8 cellular contexts compared by ENCODE assay signal in the genomic region with DNA sequence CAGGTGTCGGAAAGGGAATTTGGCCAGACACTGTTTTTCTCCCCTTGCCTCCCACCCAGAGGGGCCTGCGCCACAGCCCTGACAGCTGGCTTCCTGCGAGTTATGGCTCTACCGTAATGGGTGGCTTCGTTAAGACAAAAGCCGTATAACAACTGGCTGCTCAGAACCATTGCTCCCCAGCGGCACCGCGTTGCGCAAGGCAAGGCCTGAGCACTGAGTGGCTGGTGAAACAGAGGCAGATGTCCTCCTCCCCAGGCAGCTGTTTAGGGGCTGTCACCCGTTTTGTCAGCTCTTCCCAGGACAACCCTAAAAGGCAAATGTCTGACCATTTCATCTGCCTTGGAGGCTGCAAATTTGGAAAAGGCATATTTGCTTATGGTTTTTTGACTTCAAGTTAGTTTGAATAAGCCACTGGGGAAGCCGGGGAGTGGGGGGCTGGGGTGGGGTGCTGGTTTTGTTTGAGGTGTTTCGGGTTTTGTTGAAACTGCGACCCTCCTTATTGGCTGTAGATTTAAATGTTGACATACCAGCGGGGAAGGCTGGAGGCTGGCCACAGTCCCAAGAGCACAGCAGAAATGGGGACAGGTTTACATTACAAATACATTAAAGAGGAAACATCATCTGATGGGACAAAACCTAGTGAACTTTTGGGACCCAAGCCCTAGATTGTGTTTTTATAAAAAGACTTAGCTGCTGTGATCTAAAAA. TPM values are rescaled to one million over a fixed set of nuclear protein-coding genes. Genes with fewer than 3 reads are reported as not detected.
DNase-seq lines count a peak whose midpoint lies in the region; ATAC-seq, FAIRE-seq and TF ChIP-seq lines count a peak whose summit lies in the region.

No MANE protein-coding gene starts in this region.

- H3K36me3 Mint-ChIP-seq in activated CD8-positive, alpha-beta T cell treated with anti-CD3 and anti-CD28 coated beads, Interleukin-2, amount 10 ng/mL, durations not matched to agents 7 days and 5 days (ENCODE audit: low read depth): peaks cover 37% of the 10 kb centered on the region

- CTCF ChIA-PET in activated CD8-positive, alpha-beta T cell treated with anti-CD3 and anti-CD28 coated beads, Interleukin-2, amount 10 ng/mL, durations not matched to agents 7 days and 5 days (lab: Charles Lee): interaction anchor here (0.7 to 3.1 kb wide), 12 partner anchors 10 to 251 kb away, joined by 3 to 14 read pairs (median 5); no protein-coding TSS in a partner anchor

- intact Hi-C loops in left ventricle myocardium inferior (cut with micrococcal nuclease): no loop called here

- DNase-seq in BE2C (peak; percentile 39), MV-4-11 (lab: John Stamatoyannopoulos, UW) (peak; percentile 83), left ventricle myocardium inferior (peak; percentile 62), NCI-H446 (lab: John Stamatoyannopoulos, UW) (no peak), H54 (ENCODE audit: insufficient read length, low spot score) (no peak)
- peak; percentile 73 for DNase-seq in activated CD8-positive, alpha-beta T cell treated with anti-CD3 and anti-CD28 coated beads, Interleukin-2, amount 10 ng/mL, durations not matched to agents 7 days and 5 days
- DNase-seq in stimulated activated CD4-positive, alpha-beta T cell treated with anti-CD3 and anti-CD28 coated beads, Interleukin-12 subunit alpha, Interleukin-12 subunit beta, amount 100 ng/mL, for 4 hours: peak; percentile 46

- H3K4me1 ChIP-seq in BE2C (peaks cover 5% of the 10 kb centered on the region), left ventricle myocardium inferior (peaks cover 42% of the 10 kb centered on the region)

- H3K27ac ChIP-seq in left ventricle myocardium inferior (replicated peaks): peak overlapping the region; percentile 89

- peak overlapping the region; percentile 97 for H3K4me3 Mint-ChIP-seq in activated CD8-positive, alpha-beta T cell treated with anti-CD3 and anti-CD28 coated beads, Interleukin-2, amount 10 ng/mL, durations not matched to agents 7 days and 5 days

- peaks cover 56% of the 10 kb centered on the region for H3K4me1 Mint-ChIP-seq in activated CD8-positive, alpha-beta T cell treated with anti-CD3 and anti-CD28 coated beads, Interleukin-2, amount 10 ng/mL, durations not matched to agents 7 days and 5 days (ENCODE audit: low read depth)

- peak; percentile 54 for ATAC-seq in activated CD8-positive, alpha-beta T cell treated with anti-CD3 and anti-CD28 coated beads, Interleukin-2, amount 10 ng/mL, durations not matched to agents 7 days and 5 days
- ATAC-seq in GM18873 (IDR thresholded peaks at IDR 0.05; ENCODE audit: low FRiP score, unreplicated experiment): no peak

- H3K27me3 ChIP-seq in BE2C (peaks cover 11% of the 10 kb centered on the region), left ventricle myocardium inferior (ENCODE audit: low read depth) (peaks cover 19% of the 10 kb centered on the region)

- POLR2A ChIA-PET in activated CD8-positive, alpha-beta T cell treated with anti-CD3 and anti-CD28 coated beads, Interleukin-2, amount 10 ng/mL, durations not matched to agents 7 days and 5 days (lab: Charles Lee): interaction anchor here (0.8 to 3.5 kb wide), 14 partner anchors 8 to 261 kb away, joined by 3 to 51 read pairs (median 5); partner anchors contain the start of genes ANAPC16 and ASCC1

- TF ChIP-seq POLR2A in H54 (IDR thresholded peaks at IDR 0.05; ENCODE audit: low read depth, low read length): no peak

- no peak for FAIRE-seq in H54 (lab: Jason Lieb, UNC)

- H3K4me3 ChIP-seq in BE2C (ENCODE audit: low read depth, low read length) (peak overlapping the region; percentile 68; the same call in 1 of the 2 replicates), left ventricle myocardium inferior (peak overlapping the region; percentile 71)

- no peaks in the 10 kb centered on the region for H3K9me3 Mint-ChIP-seq in activated CD8-positive, alpha-beta T cell treated with anti-CD3 and anti-CD28 coated beads, Interleukin-2, amount 10 ng/mL, durations not matched to agents 7 days and 5 days (ENCODE audit: insufficient read depth)

- peak overlapping the region; percentile 99 for H3K27ac Mint-ChIP-seq in activated CD8-positive, alpha-beta T cell treated with anti-CD3 and anti-CD28 coated beads, Interleukin-2, amount 10 ng/mL, durations not matched to agents 7 days and 5 days

- TF ChIP-seq CTCF in BE2C (IDR thresholded peaks at IDR 0.05; ENCODE audit: low read depth, low read length) (no peak), left ventricle myocardium inferior (IDR thresholded peaks at IDR 0.05; ENCODE audit: borderline replicate concordance) (no peak)

- H3K9me3 ChIP-seq in BE2C (no peaks in the 10 kb centered on the region), left ventricle myocardium inferior (replicated peaks) (no peaks in the 10 kb centered on the region)

- H3K36me3 ChIP-seq in BE2C: no peaks in the 10 kb centered on the region
- peaks cover 3% of the 10 kb centered on the region for H3K36me3 ChIP-seq in left ventricle myocardium inferior

- H3K27me3 Mint-ChIP-seq in activated CD8-positive, alpha-beta T cell treated with anti-CD3 and anti-CD28 coated beads, Interleukin-2, amount 10 ng/mL, durations not matched to agents 7 days and 5 days (ENCODE audit: low read depth): no peaks in the 10 kb centered on the region

RNA-seq across cellular contexts. Expression of gene SPOCK2, which starts 0.7 kb away (rescaled TPM):
- polyA plus RNA-seq in BE2C (2012; ENCODE audit: insufficient read depth, insufficient read length, low read depth): 1.4 TPM
- total RNA-seq in activated CD8-positive, alpha-beta T cell treated with anti-CD3 and anti-CD28 coated beads, Interleukin-2, amount 10 ng/mL, durations not matched to agents 7 days and 5 days: 100 to 1,000 TPM; 261 to 268 TPM
- 8.6 TPM for total RNA-seq in left ventricle myocardium inferior

Comparison
In these comparisons a context has a peak if more than half of its experiments do, and no peak if none do; other contexts are left out.
1. DNase-seq: peak in BE2C (single experiment), MV-4-11 (single experiment), activated CD8-positive, alpha-beta T cell treated with anti-CD3 and anti-CD28 coated beads, Interleukin-2, amount 10 ng/mL, durations not matched to agents 7 days and 5 days (single experiment), left ventricle myocardium inferior (single experiment) and stimulated activated CD4-positive, alpha-beta T cell treated with anti-CD3 and anti-CD28 coated beads, Interleukin-12 subunit alpha, Interleukin-12 subunit beta, amount 100 ng/mL, for 4 hours (single experiment); none in NCI-H446 (0 of 2) and H54 (single experiment).
2. RNA of gene SPOCK2, which starts 0.7 kb away (total RNA-seq): 261 to 268 TPM in activated CD8-positive, alpha-beta T cell treated with anti-CD3 and anti-CD28 coated beads, Interleukin-2, amount 10 ng/mL, durations not matched to agents 7 days and 5 days; 8.6 TPM in left ventricle myocardium inferior (single experiment); every median in the first group is over 10 times any median in the second.